8 cellular contexts compared by ENCODE assay signal in the genomic region with DNA sequence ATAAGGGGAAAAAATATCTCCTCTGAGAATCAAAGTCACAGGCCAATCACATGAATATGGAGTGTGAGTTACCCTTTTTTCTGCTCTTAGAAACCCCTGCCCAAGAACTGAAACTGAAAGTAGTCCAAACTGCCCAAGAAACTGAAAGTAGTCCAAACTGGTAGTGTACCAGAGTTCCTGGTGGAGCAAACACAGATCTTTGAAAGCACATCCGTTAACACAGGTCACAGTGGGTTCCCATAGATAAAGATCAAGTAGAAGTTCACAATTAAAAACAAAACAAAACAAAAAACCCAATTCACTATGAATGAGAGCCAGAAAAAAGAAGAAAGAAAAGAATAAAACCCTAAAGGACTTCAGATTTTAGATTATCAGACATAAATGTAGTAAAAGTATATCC.
DNase-seq lines count a peak whose midpoint lies in the region; ATAC-seq lines count a peak whose summit lies in the region.

No MANE protein-coding gene starts in this region.

- H4K8ac ChIP-seq in neuronal stem cell (ENCODE audit: low read depth, low read length), result no peak overlapping the region

- no peaks in the 10 kb centered on the region for H3F3A ChIP-seq in GM23248 (ENCODE audit: insufficient read depth)

- H3K27ac ChIP-seq in GM23248, result no peak overlapping the region
- no peak overlapping the region for H3K27ac ChIP-seq in neuronal stem cell (replicated peaks; ENCODE audit: low read length)

- H2BK120ac ChIP-seq in neuronal stem cell (ENCODE audit: low read depth, low read length), result no peak overlapping the region

- no peaks in the 10 kb centered on the region for H3K79me2 ChIP-seq in GM23248 (ENCODE audit: insufficient read depth)

- H3K9me3 ChIP-seq in GM23248 (ENCODE audit: low read depth), result no peaks in the 10 kb centered on the region
- no peaks in the 10 kb centered on the region for H3K9me3 ChIP-seq in neuronal stem cell (replicated peaks in 1 of 2; ENCODE audit: control insufficient read depth in 2 of 2, insufficient read depth in 1 of 2, low read depth in 1 of 2, low read length in 2 of 2)

- no peaks in the 10 kb centered on the region for H3K9me3 Mint-ChIP-seq in activated CD4-positive, alpha-beta T cell treated with anti-CD3 and anti-CD28 coated beads for 36 hours (ENCODE audit: low read depth)
- H3K9me3 Mint-ChIP-seq in dendritic cell treated with granulocyte-macrophage colony-stimulating factor and Interleukin-4, amounts not matched to agents 40 ng/mL and 50 ng/mL, for 4 days, result no peaks in the 10 kb centered on the region

- H2BK12ac ChIP-seq in neuronal stem cell (ENCODE audit: low read length), result no peak overlapping the region

- 35 to 39% methylated on average over 1 of the region's 1 CpG for WGBS in GM23248 (ENCODE audit: low coverage in 1 of 2, low lambda C conversion rate in 2 of 2, missing lambda C conversion rate in 2 of 2), 2 experiments
- no CpG with 5 or more reads among the region's 1 CpG for WGBS in neuronal stem cell (ENCODE audit: extremely low coverage in 2 of 2, insufficient read length in 2 of 2, insufficient replicate concordance in 1 of 2), 2 donors

- no peak overlapping the region for H3K14ac ChIP-seq in neuronal stem cell (ENCODE audit: low read length)

- H3K4me2 ChIP-seq in GM23248 (ENCODE audit: unreplicated experiment) (peak overlapping the region; percentile 66), neuronal stem cell (ENCODE audit: insufficient read depth, low read length, poor library complexity, severe bottlenecking) (no peak overlapping the region)

- H3K9me2 ChIP-seq in GM23248 (ENCODE audit: insufficient read depth), result no peaks in the 10 kb centered on the region

- H3K36me3 ChIP-seq in GM23248 (ENCODE audit: low read depth) (no peaks in the 10 kb centered on the region), neuronal stem cell (replicated peaks in 1 of 2; ENCODE audit: control insufficient read depth in 2 of 2, insufficient read depth in 2 of 2, low read length in 2 of 2) (no peaks in the 10 kb centered on the region)

- POLR2A ChIA-PET in activated CD4-positive, alpha-beta T cell treated with anti-CD3 and anti-CD28 coated beads for 36 hours (lab: Charles Lee), result no interaction called here

- peaks cover 13% of the 10 kb centered on the region for H3K4me1 Mint-ChIP-seq in activated CD4-positive, alpha-beta T cell treated with anti-CD3 and anti-CD28 coated beads for 36 hours
- H3K4me1 Mint-ChIP-seq in dendritic cell treated with granulocyte-macrophage colony-stimulating factor and Interleukin-4, amounts not matched to agents 40 ng/mL and 50 ng/mL, for 4 days (ENCODE audit: low read depth), result peaks cover 10% of the 10 kb centered on the region

- peak overlapping the region; percentile 54 for H2AFZ ChIP-seq in GM23248
- peak overlapping the region; percentile 30 for H2AFZ ChIP-seq in neuronal stem cell (ENCODE audit: low read length)

- no peak overlapping the region for H3K4ac ChIP-seq in neuronal stem cell (ENCODE audit: low read length)

- no peak overlapping the region for H2BK5ac ChIP-seq in neuronal stem cell (ENCODE audit: low read length)

- no peak for DNase-seq in activated CD4-positive, alpha-beta T cell treated with anti-CD3 and anti-CD28 coated beads for 36 hours
- no peak for DNase-seq in activated CD4-positive, alpha-beta T cell treated with anti-CD3 and anti-CD28 coated beads for 4 hours
- peak; percentile 42 for DNase-seq in GM23248
- DNase-seq in MV-4-11 (lab: John Stamatoyannopoulos, UW), result peak; percentile 50
- DNase-seq in neuronal stem cell (ENCODE audit: low spot score), result no peak
- no peak for DNase-seq in NCI-H1417 (lab: John Stamatoyannopoulos, UW)

- no peak overlapping the region for H2AK5ac ChIP-seq in neuronal stem cell (ENCODE audit: low read depth, low read length)

- H3K4me3 Mint-ChIP-seq in activated CD4-positive, alpha-beta T cell treated with anti-CD3 and anti-CD28 coated beads for 36 hours, result no peak overlapping the region
- H3K4me3 Mint-ChIP-seq in dendritic cell treated with granulocyte-macrophage colony-stimulating factor and Interleukin-4, amounts not matched to agents 40 ng/mL and 50 ng/mL, for 4 days, result peak overlapping the region; percentile 71

- H3K9ac ChIP-seq in GM23248 (peak overlapping the region; percentile 29), neuronal stem cell (ENCODE audit: low read depth, low read length, poor library complexity) (no peak overlapping the region)

- H3K4me1 ChIP-seq in GM23248 (ENCODE audit: insufficient read depth) (no peaks in the 10 kb centered on the region), neuronal stem cell (ENCODE audit: control insufficient read depth in 2 of 2, insufficient read depth in 1 of 2, low read depth in 1 of 2, low read length in 2 of 2) (no peaks in the 10 kb centered on the region)

- in situ Hi-C loops in GM23248 (cut with MboI), result no loop called here

- peak overlapping the region; percentile 57 for H3K4me3 ChIP-seq in GM23248
- no peak overlapping the region for H3K4me3 ChIP-seq in neuronal stem cell (ENCODE audit: low read length in 2 of 2)

- CTCF ChIA-PET in activated CD4-positive, alpha-beta T cell treated with anti-CD3 and anti-CD28 coated beads for 36 hours (lab: Charles Lee), result interaction anchor here (1.0 to 1.2 kb wide), 2 partner anchors 17 to 91 kb away, joined by 3 to 4 read pairs; no protein-coding TSS in a partner anchor

- H3K27me3 Mint-ChIP-seq in activated CD4-positive, alpha-beta T cell treated with anti-CD3 and anti-CD28 coated beads for 36 hours, result no peaks in the 10 kb centered on the region
- no peaks in the 10 kb centered on the region for H3K27me3 Mint-ChIP-seq in dendritic cell treated with granulocyte-macrophage colony-stimulating factor and Interleukin-4, amounts not matched to agents 40 ng/mL and 50 ng/mL, for 4 days

- no peak overlapping the region for H3K23ac ChIP-seq in neuronal stem cell (ENCODE audit: low read depth, low read length, poor library complexity)

- no peaks in the 10 kb centered on the region for H3K36me3 Mint-ChIP-seq in activated CD4-positive, alpha-beta T cell treated with anti-CD3 and anti-CD28 coated beads for 36 hours (ENCODE audit: low read depth)
- no peaks in the 10 kb centered on the region for H3K36me3 Mint-ChIP-seq in dendritic cell treated with granulocyte-macrophage colony-stimulating factor and Interleukin-4, amounts not matched to agents 40 ng/mL and 50 ng/mL, for 4 days (ENCODE audit: low read depth)

- peak overlapping the region; percentile 52 for H3K27ac Mint-ChIP-seq in activated CD4-positive, alpha-beta T cell treated with anti-CD3 and anti-CD28 coated beads for 36 hours
- peak overlapping the region; percentile 43 for H3K27ac Mint-ChIP-seq in dendritic cell treated with granulocyte-macrophage colony-stimulating factor and Interleukin-4, amounts not matched to agents 40 ng/mL and 50 ng/mL, for 4 days

- H4K20me1 ChIP-seq in GM23248 (ENCODE audit: insufficient read depth), result no peaks in the 10 kb centered on the region

- no peak overlapping the region for H2BK15ac ChIP-seq in neuronal stem cell (ENCODE audit: low read length)

- intact Hi-C loops in activated CD4-positive, alpha-beta T cell treated with anti-CD3 and anti-CD28 coated beads for 36 hours (cut with DNase I, micrococcal nuclease), result no loop called here
- intact Hi-C loops in dendritic cell treated with granulocyte-macrophage colony-stimulating factor and Interleukin-4, amounts not matched to agents 40 ng/mL and 50 ng/mL, for 4 days (cut with micrococcal nuclease), result no loop called here

- no peak overlapping the region for H4K91ac ChIP-seq in neuronal stem cell (ENCODE audit: low read depth, low read length, poor library complexity)

- peak; percentile 74 for ATAC-seq in activated CD4-positive, alpha-beta T cell treated with anti-CD3 and anti-CD28 coated beads for 36 hours
- no peak for ATAC-seq in GM19023 (IDR thresholded peaks at IDR 0.05; ENCODE audit: unreplicated experiment)

- no peaks in the 10 kb centered on the region for H3K79me1 ChIP-seq in neuronal stem cell (ENCODE audit: low read depth, low read length)

- H3K18ac ChIP-seq in neuronal stem cell (ENCODE audit: low read length), result no peak overlapping the region

- H3K27me3 ChIP-seq in GM23248 (replicated peaks; ENCODE audit: insufficient read depth) (no peaks in the 10 kb centered on the region), neuronal stem cell (ENCODE audit: control insufficient read depth in 3 of 3, insufficient read depth in 3 of 3, low read depth in 1 of 3, low read length in 3 of 3) (no peaks in the 10 kb centered on the region)

Comparison
In these comparisons a context has a peak if more than half of its experiments do, and no peak if none do; other contexts are left out.
1. DNase-seq: peak in GM23248 (single experiment) and MV-4-11 (single experiment); none in activated CD4-positive, alpha-beta T cell treated with anti-CD3 and anti-CD28 coated beads for 36 hours (single experiment), activated CD4-positive, alpha-beta T cell treated with anti-CD3 and anti-CD28 coated beads for 4 hours (0 of 2), neuronal stem cell (single experiment) and NCI-H1417 (0 of 3).